ENCODE assay signal across 1 cellular context in genomic region chrX:71532753-71533425, GRCh38.
TF ChIP-seq lines count a peak whose summit lies in the region.

Gene OGT (plus strand): TSS chrX:71533104. CDS start chrX:71533300, 196 bp downstream.

TF ChIP-seq in A549, 52 proteins besides CTCF, POLR2A, EP300 and RAD21 (continued from another document):
- TF ChIP-seq HMGXB4 (CRISPR knock-in tag; IDR thresholded peaks at IDR 0.05; ENCODE audit: borderline replicate concordance) = peak; percentile 45; the same call in 1 of the 2 replicates
TF ChIP-seq in A549: peak in this region for 13.
